18 cellular contexts compared by ENCODE assay signal in the genomic region with DNA sequence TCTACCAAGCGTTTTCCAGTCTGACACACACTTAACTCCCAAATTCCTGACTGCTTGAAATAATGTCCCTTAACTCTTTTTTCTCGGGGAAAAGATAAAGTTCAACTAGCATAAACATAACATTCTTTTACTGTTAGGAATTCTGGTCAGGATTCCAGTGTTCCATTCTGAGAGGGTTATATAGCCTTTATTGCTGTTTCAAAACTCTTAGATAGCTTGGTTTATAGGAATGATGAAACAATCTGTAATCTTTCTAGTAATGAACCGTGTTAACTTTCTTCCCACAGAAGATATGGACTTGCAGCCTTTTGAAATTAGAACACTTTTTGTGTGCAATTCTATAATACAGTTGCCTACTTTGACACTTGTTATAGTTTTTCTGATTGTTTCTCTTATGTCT. TPM values are rescaled to one million over a fixed set of nuclear protein-coding genes. Genes with fewer than 3 reads are reported as not detected.
A peak's percentile ranks its signal among the peaks of the same experiment; 100 is the strongest.
DNase-seq lines count a peak whose midpoint lies in the region; ATAC-seq, FAIRE-seq and TF ChIP-seq lines count a peak whose summit lies in the region.
"Had no signal": no experiment of that assay in that cellular context is flagged by ENCODE, and none has a peak within 500 bp of the region (broad histone marks: within the 10 kb centered on the region; RNA-seq: fewer than 3 reads in every experiment).

No MANE protein-coding gene starts in this region.

- TF ChIP-seq EP300 in A549 (IDR thresholded peaks at IDR 0.05) = no peak

- no peaks in the 10 kb centered on the region for H3K9me3 Mint-ChIP-seq in natural killer cell
- no peaks in the 10 kb centered on the region for H3K9me3 Mint-ChIP-seq in activated naive CD4-positive, alpha-beta T cell treated with anti-CD3 and anti-CD28 coated beads for 36 hours
- H3K9me3 Mint-ChIP-seq: activated naive CD4-positive, alpha-beta T cell treated with anti-CD3 and anti-CD28 coated beads, Interleukin-2, amount 50 U/mL, for 72 hours had no signal

- H3K4me3 Mint-ChIP-seq in natural killer cell = no peak overlapping the region
- H3K4me3 Mint-ChIP-seq in activated naive CD4-positive, alpha-beta T cell treated with anti-CD3 and anti-CD28 coated beads for 36 hours = no peak overlapping the region

- H3K27me3 ChIP-seq in right cardiac atrium (ENCODE audit: control insufficient read depth, insufficient read depth) = no peaks in the 10 kb centered on the region
- H3K27me3 ChIP-seq: tibial artery had no signal

- H3K27ac ChIP-seq in A549 (peak overlapping the region; percentile 24 to 43; a peak in 4 of 6 replicates), right cardiac atrium (ENCODE audit: low read length) (no peak overlapping the region)
- H3K27ac ChIP-seq: tibial artery had no signal

- no peak overlapping the region for H3K27ac Mint-ChIP-seq in natural killer cell
- no peak overlapping the region for H3K27ac Mint-ChIP-seq in activated naive CD4-positive, alpha-beta T cell treated with anti-CD3 and anti-CD28 coated beads for 36 hours
- H3K27ac Mint-ChIP-seq: activated naive CD4-positive, alpha-beta T cell treated with anti-CD3 and anti-CD28 coated beads, Interleukin-2, amount 50 U/mL, for 72 hours had no signal

- intact Hi-C loops in natural killer cell (cut with micrococcal nuclease) = no loop called here
- intact Hi-C loops in right cardiac atrium (cut with DNase I) = no loop called here
- intact Hi-C loops in activated naive CD4-positive, alpha-beta T cell treated with anti-CD3 and anti-CD28 coated beads for 36 hours (cut with micrococcal nuclease) = loop anchor here (10.0 kb wide), 2 partner anchors 57 to 393 kb away; a partner anchor contains a TSS

- TF ChIP-seq POLR2A in A549 (IDR thresholded peaks at IDR 0.05; ENCODE audit: low read length) = no peak

- peaks cover 17% of the 10 kb centered on the region; the same call in 2 of the 3 replicates for H3K4me1 ChIP-seq in A549
- no peaks in the 10 kb centered on the region for H3K4me1 ChIP-seq in right cardiac atrium (ENCODE audit: control insufficient read depth, insufficient read depth, low read length)

- WGBS in A549 (ENCODE audit: missing lambda C conversion rate) = 86% methylated on average over 3 of the region's 3 CpGs
- 50% methylated on average over 3 of the region's 3 CpGs for WGBS in right cardiac atrium

- ATAC-seq in A549 (no peak), natural killer cell (no peak), right cardiac atrium (no peak)
- ATAC-seq: activated naive CD4-positive, alpha-beta T cell treated with anti-CD3 and anti-CD28 coated beads, Interleukin-2, amount 50 U/mL, for 72 hours had no signal

- no peak overlapping the region for H3K4me2 ChIP-seq in A549

- H3K4me3 ChIP-seq in A549 (no peak overlapping the region), right cardiac atrium (ENCODE audit: low read length) (no peak overlapping the region)
- H3K4me3 ChIP-seq: tibial artery had no signal

- peaks cover 15% of the 10 kb centered on the region for H3K36me3 Mint-ChIP-seq in natural killer cell
- H3K36me3 Mint-ChIP-seq in activated naive CD4-positive, alpha-beta T cell treated with anti-CD3 and anti-CD28 coated beads for 36 hours (ENCODE audit: low read depth) = peaks cover 30% of the 10 kb centered on the region

- CTCF ChIA-PET in A549 (lab: Yijun Ruan, JAX) = interaction anchor here (0.9 kb wide), 1 partner anchor 108 kb away, joined by 3 read pairs; no protein-coding TSS in a partner anchor
- CTCF ChIA-PET in activated naive CD4-positive, alpha-beta T cell treated with anti-CD3 and anti-CD28 coated beads for 36 hours (lab: Charles Lee) = no interaction called here

- TF ChIP-seq CTCF in A549 (IDR thresholded peaks at IDR 0.05) (no peak), natural killer cell (IDR thresholded peaks at IDR 0.05) (no peak)

- no peaks in the 10 kb centered on the region for H3K27me3 Mint-ChIP-seq in natural killer cell (ENCODE audit: low read depth in 2 of 2)
- H3K27me3 Mint-ChIP-seq in activated naive CD4-positive, alpha-beta T cell treated with anti-CD3 and anti-CD28 coated beads for 36 hours (ENCODE audit: low read depth) = no peaks in the 10 kb centered on the region

- no peak for TF ChIP-seq RAD21 in A549 (conservative IDR thresholded peaks at IDR 0.05 in 1 of 2, IDR thresholded peaks at IDR 0.05 in 1 of 2)

- FAIRE-seq in A549 (lab: Jason Lieb, UNC) = no peak
- FAIRE-seq: A204.1, D721Med, endothelial cell of umbilical vein, TTC549 had no signal

- H3K4me1 Mint-ChIP-seq in natural killer cell = no peaks in the 10 kb centered on the region
- H3K4me1 Mint-ChIP-seq in activated naive CD4-positive, alpha-beta T cell treated with anti-CD3 and anti-CD28 coated beads for 36 hours (ENCODE audit: low read depth) = no peaks in the 10 kb centered on the region

- POLR2A ChIA-PET in A549 (lab: Yijun Ruan, JAX) = no interaction called here

- H3K9me3 ChIP-seq in A549 (no peaks in the 10 kb centered on the region), right cardiac atrium (ENCODE audit: control insufficient read depth, low read length) (no peaks in the 10 kb centered on the region)
- H3K9me3 ChIP-seq: tibial artery had no signal

- DNase-seq in A549 (ENCODE audit: low read depth in 1 of 2, low spot score in 1 of 2) (no peak), GM04503 (ENCODE audit: low read depth) (peak; percentile 41), amniotic epithelial cell (ENCODE audit: low read depth) (peak; percentile 74), fibroblast of the conjunctiva (ENCODE audit: low read depth) (peak; percentile 59), NCI-H345 (lab: John Stamatoyannopoulos, UW) (no peak), natural killer cell (no peak), right cardiac atrium (no peak)
- DNase-seq in activated naive CD4-positive, alpha-beta T cell treated with anti-CD3 and anti-CD28 coated beads for 36 hours = no peak
- DNase-seq: activated CD4-positive, alpha-beta T cell treated with anti-CD3 and anti-CD28 coated beads, Interleukin-2, amount 50 U/mL, for 1 hour; activated T-cell treated with anti-CD3 and anti-CD28 coated beads for 4 hours; NCI-H1048; occipital lobe; tibial artery had no signal

TF ChIP-seq in A549, 52 proteins besides CTCF, POLR2A, EP300 and RAD21 (continues in another document):
- TF ChIP-seq CHD4 (IDR thresholded peaks at IDR 0.05; ENCODE audit: borderline replicate concordance) (no peak), EHF (CRISPR knock-in tag; IDR thresholded peaks at IDR 0.05) (no peak), PHF8 (IDR thresholded peaks at IDR 0.05; ENCODE audit: borderline replicate concordance, low read depth) (no peak), POLR2AphosphoS2 (conservative IDR thresholded peaks at IDR 0.05; ENCODE audit: low read length) (no peak), JUNB (IDR thresholded peaks at IDR 0.05) (no peak), NPAS2 (CRISPR knock-in tag; IDR thresholded peaks at IDR 0.05; ENCODE audit: borderline replicate concordance) (no peak), MAFK (IDR thresholded peaks at IDR 0.05; ENCODE audit: partially characterized antibody) (no peak), SMC3 (IDR thresholded peaks at IDR 0.05) (no peak), TP53 (CRISPR knock-in tag; IDR thresholded peaks at IDR 0.05) (no peak)
- TF ChIP-seq, protein P1, sequence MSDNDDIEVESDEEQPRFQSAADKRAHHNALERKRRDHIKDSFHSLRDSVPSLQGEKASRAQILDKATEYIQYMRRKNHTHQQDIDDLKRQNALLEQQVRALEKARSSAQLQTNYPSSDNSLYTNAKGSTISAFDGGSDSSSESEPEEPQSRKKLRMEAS (IDR thresholded peaks at IDR 0.05) = no peak
- TF ChIP-seq, protein P2, sequence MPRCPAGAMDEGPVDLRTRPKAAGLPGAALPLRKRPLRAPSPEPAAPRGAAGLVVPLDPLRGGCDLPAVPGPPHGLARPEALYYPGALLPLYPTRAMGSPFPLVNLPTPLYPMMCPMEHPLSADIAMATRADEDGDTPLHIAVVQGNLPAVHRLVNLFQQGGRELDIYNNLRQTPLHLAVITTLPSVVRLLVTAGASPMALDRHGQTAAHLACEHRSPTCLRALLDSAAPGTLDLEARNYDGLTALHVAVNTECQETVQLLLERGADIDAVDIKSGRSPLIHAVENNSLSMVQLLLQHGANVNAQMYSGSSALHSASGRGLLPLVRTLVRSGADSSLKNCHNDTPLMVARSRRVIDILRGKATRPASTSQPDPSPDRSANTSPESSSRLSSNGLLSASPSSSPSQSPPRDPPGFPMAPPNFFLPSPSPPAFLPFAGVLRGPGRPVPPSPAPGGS (IDR thresholded peaks at IDR 0.05) = no peak

RNA-seq across cellular contexts. Expression of a gene that starts 8.6 kb away (rescaled TPM):
- polyA plus RNA-seq in A549 (2011; rRNA removed) (215 and 226 TPM in 2 replicates), A549 (2017; fragmentation: RNase III; extraction: RNeasy Plus Mini Kit Qiagen cat#74134 plus additional on column Dnase treatment) (192 to 218 TPM (median 214 TPM) in 3 replicates), right cardiac atrium (175 TPM)
- 175 and 229 TPM in 2 replicates for polyA plus RNA-seq in A549 (2012; cell fraction: cytosol; rRNA removed)
- polyA plus RNA-seq in A549 (2012; cell fraction: nucleus; rRNA removed) = 74.8 and 117 TPM in 2 replicates
- 22.4 and 22.6 TPM in 2 replicates for polyA minus RNA-seq in A549 (2011; rRNA and poly(A)+ RNA removed)
- total RNA-seq in natural killer cell (10 to 100 TPM; 21.4 to 32.8 (median 24.7) TPM), right cardiac atrium (100 to 1,000 TPM; 119 to 131 (median 122) TPM)
- 10 to 100 TPM; 51.1 to 51.4 TPM for total RNA-seq in activated naive CD4-positive, alpha-beta T cell treated with anti-CD3 and anti-CD28 coated beads for 36 hours

RNA-seq across cellular contexts. Expression of a gene that starts 47.4 kb away (rescaled TPM):
- polyA plus RNA-seq in A549 (2011; rRNA removed) = 41.2 and 52.2 TPM in 2 replicates
- polyA plus RNA-seq in A549 (2012; cell fraction: cytosol; rRNA removed) = 12.2 and 13.5 TPM in 2 replicates
- polyA plus RNA-seq in A549 (2012; cell fraction: nucleus; rRNA removed) = 5.0 and 5.5 TPM in 2 replicates
- 31.6 to 36.2 TPM (median 33.6 TPM) in 3 replicates for polyA plus RNA-seq in A549 (2017; fragmentation: RNase III; extraction: RNeasy Plus Mini Kit Qiagen cat#74134 plus additional on column Dnase treatment)
- 50.8 and 57.6 TPM in 2 replicates for polyA minus RNA-seq in A549 (2011; rRNA and poly(A)+ RNA removed)
- total RNA-seq in natural killer cell = 10 to 100 TPM; 50.4 to 79.7 (median 58.5) TPM
- total RNA-seq in right cardiac atrium = 10 to 100 TPM; 20.5 to 24.5 (median 22.2) TPM
- 7.9 TPM for polyA plus RNA-seq in right cardiac atrium
- 10 to 100 TPM; 36.9 to 41.7 TPM for total RNA-seq in activated naive CD4-positive, alpha-beta T cell treated with anti-CD3 and anti-CD28 coated beads for 36 hours

RNA-seq across cellular contexts. Expression of a gene that starts 47.6 kb away (rescaled TPM):
- polyA plus RNA-seq in A549 (2011; rRNA removed) (7.7 and 9.3 TPM in 2 replicates), A549 (2017; fragmentation: RNase III; extraction: RNeasy Plus Mini Kit Qiagen cat#74134 plus additional on column Dnase treatment) (4.4 to 6.2 TPM (median 6.0 TPM) in 3 replicates), right cardiac atrium (11.8 TPM)
- 8.7 and 9.1 TPM in 2 replicates for polyA plus RNA-seq in A549 (2012; cell fraction: cytosol; rRNA removed)
- 7.9 and 12.2 TPM in 2 replicates for polyA plus RNA-seq in A549 (2012; cell fraction: nucleus; rRNA removed)
- 11.6 and 12.6 TPM in 2 replicates for polyA minus RNA-seq in A549 (2011; rRNA and poly(A)+ RNA removed)
- total RNA-seq in natural killer cell (10 to 100 TPM; 11.3 to 13.1 (median 11.5) TPM), right cardiac atrium (10 to 100 TPM in 1 of 4 donors, 1 to 10 TPM in 3; 6.7 to 13.6 (median 8.5) TPM)
- total RNA-seq in activated naive CD4-positive, alpha-beta T cell treated with anti-CD3 and anti-CD28 coated beads for 36 hours = 1 to 10 TPM; 7.5 to 7.6 TPM

Comparison
In these comparisons a context has a peak if more than half of its experiments do, and no peak if none do; other contexts are left out.
1. DNase-seq: peak in GM04503 (single experiment), amniotic epithelial cell (single experiment) and fibroblast of the conjunctiva (single experiment); none in A549 (0 of 2), NCI-H345 (single experiment), natural killer cell (single experiment), right cardiac atrium (0 of 3) and activated naive CD4-positive, alpha-beta T cell treated with anti-CD3 and anti-CD28 coated beads for 36 hours (single experiment).